13 cellular contexts compared by ENCODE assay signal in genomic region chrY:7465185-7465621, GRCh38.
DNase-seq lines count a peak whose midpoint lies in the region; ATAC-seq and TF ChIP-seq lines count a peak whose summit lies in the region.
"Had no signal": no experiment of that assay in that cellular context is flagged by ENCODE, and none has a peak within 500 bp of the region (broad histone marks: within the 10 kb centered on the region; RNA-seq: fewer than 3 reads in every experiment).

No MANE protein-coding gene starts in this region.

- H3K36me3 ChIP-seq in thyroid gland, result no peaks in the 10 kb centered on the region

- ATAC-seq in stimulated activated naive CD8-positive, alpha-beta T cell treated with anti-CD3 and anti-CD28 coated beads, Interleukin-15, amount 100 ng/mL, for 72 hours, result peak; percentile 60
- ATAC-seq: sciatic nerve had no signal

- TF ChIP-seq POLR2A in thyroid gland (IDR thresholded peaks at IDR 0.05), result no peak

- peaks cover 6 to 8% of the 10 kb centered on the region in 2 donors for H3K9me3 Mint-ChIP-seq in stimulated activated naive CD8-positive, alpha-beta T cell treated with anti-CD3 and anti-CD28 coated beads, Interleukin-15, amount 100 ng/mL, for 72 hours

- DNase-seq in activated CD8-positive, alpha-beta memory T cell treated with anti-CD3 and anti-CD28 coated beads, Interleukin-2, amount 50 U/mL, for 48 hours, result peak; percentile 58
- DNase-seq in activated CD8-positive, alpha-beta memory T cell treated with anti-CD3 and anti-CD28 coated beads, Interleukin-2, amount 50 U/mL, for 4 hours, result no peak
- peak; percentile 58 for DNase-seq in T1000 (lab: John Stamatoyannopoulos, UW)
- peak; percentile 62 for DNase-seq in kidney glomerular epithelial cell (lab: John Stamatoyannopoulos, UW)
- DNase-seq in stimulated activated naive CD8-positive, alpha-beta T cell treated with anti-CD3 and anti-CD28 coated beads, Interleukin-15, amount 100 ng/mL, for 72 hours, result no peak
- DNase-seq in putamen (ENCODE audit: low spot score), result no peak
- DNase-seq in thyroid gland, result no peak
- DNase-seq in NCI-H187 treated with DMSO at 0.1 percent for 48 hours (lab: John Stamatoyannopoulos, UW), result no peak
- DNase-seq: activated CD4-positive, alpha-beta T cell treated with anti-CD3 and anti-CD28 coated beads, Interleukin-2, amount 50 U/mL, for 1 hour; DND-41; NCI-H1048; NCI-H774 had no signal

- H3K27me3 Mint-ChIP-seq in stimulated activated naive CD8-positive, alpha-beta T cell treated with anti-CD3 and anti-CD28 coated beads, Interleukin-15, amount 100 ng/mL, for 72 hours, result peaks cover 14% of the 10 kb centered on the region

- no peaks in the 10 kb centered on the region for H3K9me3 ChIP-seq in thyroid gland

- no peaks in the 10 kb centered on the region for H3K4me1 ChIP-seq in thyroid gland

- intact Hi-C loops in thyroid gland (cut with DNase I), result no loop called here

- 48 to 78% methylated on average over 6 of the region's 6 CpGs for WGBS in thyroid gland, 2 donors

- H3K4me3 ChIP-seq in thyroid gland (replicated peaks in 1 of 3), result no peak overlapping the region

- peaks cover 4% of the 10 kb centered on the region for H3K4me1 Mint-ChIP-seq in stimulated activated naive CD8-positive, alpha-beta T cell treated with anti-CD3 and anti-CD28 coated beads, Interleukin-15, amount 100 ng/mL, for 72 hours

- no peak overlapping the region for H3K4me3 Mint-ChIP-seq in stimulated activated naive CD8-positive, alpha-beta T cell treated with anti-CD3 and anti-CD28 coated beads, Interleukin-15, amount 100 ng/mL, for 72 hours

- H3K27ac Mint-ChIP-seq in stimulated activated naive CD8-positive, alpha-beta T cell treated with anti-CD3 and anti-CD28 coated beads, Interleukin-15, amount 100 ng/mL, for 72 hours, result no peak overlapping the region

- H3K27ac ChIP-seq in thyroid gland, result no peak overlapping the region

- TF ChIP-seq CTCF in thyroid gland (IDR thresholded peaks at IDR 0.05), result no peak

- no peaks in the 10 kb centered on the region for H3K27me3 ChIP-seq in thyroid gland

Comparison
In these comparisons a context has a peak if more than half of its experiments do, and no peak if none do; other contexts are left out.
1. DNase-seq: peak in activated CD8-positive, alpha-beta memory T cell treated with anti-CD3 and anti-CD28 coated beads, Interleukin-2, amount 50 U/mL, for 48 hours (single experiment), T1000 (single experiment) and kidney glomerular epithelial cell (single experiment); none in activated CD8-positive, alpha-beta memory T cell treated with anti-CD3 and anti-CD28 coated beads, Interleukin-2, amount 50 U/mL, for 4 hours (single experiment), stimulated activated naive CD8-positive, alpha-beta T cell treated with anti-CD3 and anti-CD28 coated beads, Interleukin-15, amount 100 ng/mL, for 72 hours (0 of 2), putamen (single experiment), thyroid gland (0 of 2) and NCI-H187 treated with DMSO at 0.1 percent for 48 hours (single experiment).